ENCODE assay signal across 11 cellular contexts in genomic region chr5:140246378-140247122, GRCh38. TPM values are rescaled to one million over a fixed set of nuclear protein-coding genes. Genes with fewer than 3 reads are reported as not detected.
DNase-seq lines count a peak whose midpoint lies in the region; ATAC-seq and TF ChIP-seq lines count a peak whose summit lies in the region.
"Had no signal": no experiment of that assay in that cellular context is flagged by ENCODE, and none has a peak within 500 bp of the region (broad histone marks: within the 10 kb centered on the region; RNA-seq: fewer than 3 reads in every experiment).

No MANE protein-coding gene starts in this region.

- H3K27me3 ChIP-seq in RWPE2 (ENCODE audit: insufficient read depth, poor library complexity, severe bottlenecking): no peaks in the 10 kb centered on the region
- H3K27me3 ChIP-seq in neutrophil: no peaks in the 10 kb centered on the region

- H3K36me3 ChIP-seq in RWPE2 (ENCODE audit: low read depth): peaks cover 12% of the 10 kb centered on the region
- H3K36me3 ChIP-seq in neutrophil: peaks cover 58% of the 10 kb centered on the region

- no peak for TF ChIP-seq CTCF in RWPE2 (IDR thresholded peaks at IDR 0.05; ENCODE audit: poor library complexity, severe bottlenecking)
- peak; percentile 34 for TF ChIP-seq CTCF in fibroblast of the aortic adventitia (IDR thresholded peaks at IDR 0.05; ENCODE audit: insufficient read depth, low read length)
- no peak for TF ChIP-seq CTCF in neutrophil (IDR thresholded peaks at IDR 0.05)

- H3K27ac ChIP-seq in RWPE2 (ENCODE audit: poor library complexity, severe bottlenecking) (peak overlapping the region; percentile 22), neutrophil (peak overlapping the region; percentile 65)

- peaks cover 13% of the 10 kb centered on the region for H3K4me1 ChIP-seq in RWPE2 (ENCODE audit: insufficient read depth, poor library complexity, severe bottlenecking)
- peaks cover 23 to 37% of the 10 kb centered on the region in 2 experiments for H3K4me1 ChIP-seq in neutrophil (ENCODE audit: control insufficient read depth in 1 of 2, insufficient read depth in 1 of 2, low read depth in 1 of 2, low read length in 1 of 2)

- ATAC-seq in RWPE2 (ENCODE audit: low read depth) (peak; percentile 47), HG02938 (IDR thresholded peaks at IDR 0.05; ENCODE audit: unreplicated experiment) (no peak), GM19351 (IDR thresholded peaks at IDR 0.05; ENCODE audit: unreplicated experiment) (no peak)

- no peak overlapping the region for H3K4me3 ChIP-seq in RWPE2 (ENCODE audit: severe bottlenecking)
- no peak overlapping the region for H3K4me3 ChIP-seq in fibroblast of the aortic adventitia (ENCODE audit: low read depth, low read length)
- H3K4me3 ChIP-seq in neutrophil (ENCODE audit: low read depth in 1 of 2, low read length in 1 of 2): no peak overlapping the region

- H3K9me3 ChIP-seq in RWPE2 (ENCODE audit: severe bottlenecking) (no peaks in the 10 kb centered on the region), neutrophil (no peaks in the 10 kb centered on the region)

- peak; percentile 73 for DNase-seq in Ammon's horn (ENCODE audit: low spot score)
- peak; percentile 49 for DNase-seq in RWPE2 (ENCODE audit: low spot score)
- DNase-seq in fibroblast of the aortic adventitia (ENCODE audit: low read depth): peak; percentile 71
- no peak for DNase-seq in activated gamma-delta T cell treated with Interleukin-2 at 50 U/mL for 16 hours
- no peak for DNase-seq in stimulated activated CD4-positive, alpha-beta T cell treated with anti-CD3 and anti-CD28 coated beads, Interleukin-12 subunit alpha, Interleukin-12 subunit beta, amount 100 ng/mL, for 4 hours
- DNase-seq: DMS79, GOT3, NCI-H2081 treated with DMSO at 0.1 percent for 48 hours had no signal

RNA-seq across cellular contexts. Expression of gene PFDN1, which starts 56.4 kb away (rescaled TPM):
- total RNA-seq in fibroblast of the aortic adventitia (ENCODE audit: low replicate concordance): 31.2 and 60.2 TPM in 2 replicates

Comparison
In these comparisons a context has a peak if more than half of its experiments do, and no peak if none do; other contexts are left out.
1. DNase-seq: peak in Ammon's horn (single experiment), RWPE2 (single experiment) and fibroblast of the aortic adventitia (single experiment); none in activated gamma-delta T cell treated with Interleukin-2 at 50 U/mL for 16 hours (single experiment) and stimulated activated CD4-positive, alpha-beta T cell treated with anti-CD3 and anti-CD28 coated beads, Interleukin-12 subunit alpha, Interleukin-12 subunit beta, amount 100 ng/mL, for 4 hours (single experiment).